In genomic region chr16:24536671-24537070, GRCh38 we compare ENCODE assay signal across 1 cellular context.
TF ChIP-seq lines count a peak whose summit lies in the region.

No MANE protein-coding gene starts in this region.

TF ChIP-seq in HepG2, 621 proteins besides CTCF, POLR2A, EP300 and RAD21:
- TF ChIP-seq ZNF33A (CRISPR knock-in tag; IDR thresholded peaks at IDR 0.05; ENCODE audit: borderline replicate concordance) (0 out of 2 replicates have a peak, but pooled peaks have one; percentile 32), NR2F6 (IDR thresholded peaks at IDR 0.05) (no peak), NR2F6 (CRISPR knock-in tag; IDR thresholded peaks at IDR 0.05) (peak; percentile 30; the same call in 1 of the 2 replicates), HNF4A (CRISPR knock-in tag; IDR thresholded peaks at IDR 0.05) (peak; percentile 53; the same call in 1 of the 2 replicates), SMAD9 (CRISPR knock-in tag; IDR thresholded peaks at IDR 0.05) (no peak), ZBTB14 (CRISPR knock-in tag; IDR thresholded peaks at IDR 0.05) (no peak), ZNF496 (CRISPR knock-in tag; IDR thresholded peaks at IDR 0.05; ENCODE audit: insufficient replicate concordance) (no peak), ZNF256 (CRISPR knock-in tag; conservative IDR thresholded peaks at IDR 0.05) (no peak), ZNF619 (CRISPR knock-in tag; IDR thresholded peaks at IDR 0.05) (no peak), ZNF251 (CRISPR knock-in tag; IDR thresholded peaks at IDR 0.05) (no peak), ZNF350 (CRISPR knock-in tag; IDR thresholded peaks at IDR 0.05; ENCODE audit: borderline replicate concordance, low read depth) (no peak), YEATS2 (CRISPR knock-in tag; IDR thresholded peaks at IDR 0.05; ENCODE audit: borderline replicate concordance) (no peak), ZNF263 (CRISPR knock-in tag; IDR thresholded peaks at IDR 0.05) (no peak), ZNF333 (CRISPR knock-in tag; IDR thresholded peaks at IDR 0.05; ENCODE audit: borderline replicate concordance) (no peak), SALL1 (CRISPR knock-in tag; IDR thresholded peaks at IDR 0.05) (peak; percentile 42; the same call in 1 of the 2 replicates), IRX3 (CRISPR knock-in tag; IDR thresholded peaks at IDR 0.05; ENCODE audit: borderline replicate concordance, low read depth) (no peak), ZNF329 (CRISPR knock-in tag; IDR thresholded peaks at IDR 0.05; ENCODE audit: low read depth) (no peak), PLRG1 (conservative IDR thresholded peaks at IDR 0.05) (no peak), GATAD2A (CRISPR knock-in tag; IDR thresholded peaks at IDR 0.05) (peak; percentile 37; the same call in 1 of the 2 replicates), ZNF709 (CRISPR knock-in tag; IDR thresholded peaks at IDR 0.05) (no peak), ZNF800 (CRISPR knock-in tag; IDR thresholded peaks at IDR 0.05) (no peak), ZNF770 (CRISPR knock-in tag; IDR thresholded peaks at IDR 0.05) (peak; percentile 44; the same call in 1 of the 2 replicates), ZNF513 (CRISPR knock-in tag; conservative IDR thresholded peaks at IDR 0.05) (no peak), ZNF292 (CRISPR knock-in tag; IDR thresholded peaks at IDR 0.05; ENCODE audit: borderline replicate concordance, low read depth) (peak; percentile 58; the same call in 1 of the 2 replicates), THAP8 (CRISPR knock-in tag; IDR thresholded peaks at IDR 0.05; ENCODE audit: borderline replicate concordance) (no peak), ZNF460 (CRISPR knock-in tag; IDR thresholded peaks at IDR 0.05; ENCODE audit: borderline replicate concordance) (0 out of 2 replicates have a peak, but pooled peaks have one; percentile 22), ZMYM3 (CRISPR knock-in tag; IDR thresholded peaks at IDR 0.05) (peak; percentile 45; the same call in 1 of the 2 replicates), SP140L (CRISPR knock-in tag; IDR thresholded peaks at IDR 0.05; ENCODE audit: borderline replicate concordance) (no peak), PRDM10 (CRISPR knock-in tag; IDR thresholded peaks at IDR 0.05; ENCODE audit: low read depth) (0 out of 2 replicates have a peak, but pooled peaks have one; percentile 27), THYN1 (CRISPR knock-in tag; IDR thresholded peaks at IDR 0.05; ENCODE audit: borderline replicate concordance, low read depth) (no peak), CEBPB (IDR thresholded peaks at IDR 0.05; ENCODE audit: borderline replicate concordance, low read depth, low read length) (peak; percentile 61; the same call in 1 of the 2 replicates), CEBPG (CRISPR knock-in tag; IDR thresholded peaks at IDR 0.05) (peak; percentile 62; the same call in 1 of the 2 replicates), SAFB2 (CRISPR knock-in tag; IDR thresholded peaks at IDR 0.05; ENCODE audit: borderline replicate concordance, low read depth) (no peak), SAP130 (CRISPR knock-in tag; IDR thresholded peaks at IDR 0.05; ENCODE audit: low read depth) (peak; percentile 26; the same call in 1 of the 2 replicates), ZNF740 (CRISPR knock-in tag; IDR thresholded peaks at IDR 0.05) (no peak), PAX8 (CRISPR knock-in tag; IDR thresholded peaks at IDR 0.05; ENCODE audit: borderline replicate concordance) (no peak), ZNF281 (CRISPR knock-in tag; IDR thresholded peaks at IDR 0.05; ENCODE audit: borderline replicate concordance) (no peak)
